Comparison of ENCODE assay signal across 10 cellular contexts in the genomic region with DNA sequence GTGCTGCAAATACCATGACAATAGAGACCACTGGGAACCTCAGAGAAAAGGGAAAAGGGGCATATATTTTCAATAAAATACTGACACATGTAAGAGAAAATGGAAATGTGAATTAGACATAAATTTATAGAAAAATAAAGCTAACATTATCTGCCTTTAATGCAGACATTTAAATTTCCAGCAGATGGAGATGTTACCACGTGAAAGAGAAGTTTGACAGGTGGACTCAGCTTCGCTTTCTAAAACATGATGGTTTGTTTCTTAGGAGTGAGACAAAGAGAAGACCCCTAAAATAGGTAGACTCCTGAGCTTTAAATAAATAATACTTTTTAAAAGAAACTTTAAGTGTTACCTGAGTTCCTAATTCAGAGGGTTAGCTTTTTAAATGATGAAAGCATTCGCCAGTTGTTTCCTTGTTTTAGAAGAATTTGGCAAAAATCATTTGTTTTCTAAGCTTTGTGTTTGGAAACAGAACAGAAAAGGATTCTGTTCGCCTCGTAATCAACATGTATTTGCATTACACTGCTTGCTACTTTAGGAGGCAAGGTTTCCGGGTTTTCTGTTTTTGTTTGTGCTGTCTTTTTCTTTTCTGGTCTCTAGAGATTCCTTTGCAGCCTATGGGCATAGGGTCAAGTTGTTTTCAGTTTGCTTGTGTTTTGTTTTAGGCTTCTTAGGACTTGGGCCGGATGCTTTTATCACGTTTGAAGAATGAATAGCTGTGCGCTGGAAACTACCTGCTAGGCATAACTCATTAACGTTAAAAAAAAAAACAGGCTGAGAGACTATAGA.
DNase-seq lines count a peak whose midpoint lies in the region; ATAC-seq and TF ChIP-seq lines count a peak whose summit lies in the region.
"Had no signal": no experiment of that assay in that cellular context is flagged by ENCODE, and none has a peak within 500 bp of the region (broad histone marks: within the 10 kb centered on the region; RNA-seq: fewer than 3 reads in every experiment).

No MANE protein-coding gene starts in this region.

- peak; percentile 36 for TF ChIP-seq CTCF in Calu3 (IDR thresholded peaks at IDR 0.05; ENCODE audit: unreplicated experiment)
- peak; percentile 23 to 82 (median 56) for TF ChIP-seq CTCF in dorsolateral prefrontal cortex (IDR thresholded peaks at IDR 0.05 in 54 of 56, conservative IDR thresholded peaks at IDR 0.05 in 2 of 56; ENCODE audit: low read depth in 1 of 56, partially characterized antibody in 56 of 56)
- peak; percentile 71 for TF ChIP-seq CTCF in neural crest cell (conservative IDR thresholded peaks at IDR 0.05)

- BruUV-seq in Calu3 (replicated peaks; lab: Mats Ljungman, UMichigan), result no TSS peak

- no peak for DNase-seq in Calu3
- DNase-seq in NCI-H1694 treated with DMSO at 0.1 percent for 48 hours (lab: John Stamatoyannopoulos, UW), result peak; percentile 22
- DNase-seq in dorsolateral prefrontal cortex, result no peak
- no peak for DNase-seq in neural crest cell (ENCODE audit: low read depth, low spot score)
- no peak for DNase-seq in NCI-H510A treated with DMSO at 0.1 percent for 48 hours (lab: John Stamatoyannopoulos, UW)
- no peak for DNase-seq in activated naive CD4-positive, alpha-beta T cell treated with anti-CD3 and anti-CD28 coated beads for 36 hours
- DNase-seq in NCI-H1417 treated with DMSO at 0.1 percent for 48 hours (lab: John Stamatoyannopoulos, UW), result no peak
- DNase-seq: NCI-H524 treated with DMSO at 0.1 percent for 48 hours had no signal

- CTCF ChIA-PET in Calu3 (lab: Charles Lee), result interaction anchor here (0.7 to 1.4 kb wide), 7 partner anchors 9 to 362 kb away, joined by 3 to 17 read pairs (median 3); no protein-coding TSS in a partner anchor
- CTCF ChIA-PET in activated naive CD4-positive, alpha-beta T cell treated with anti-CD3 and anti-CD28 coated beads for 36 hours (lab: Charles Lee), result interaction anchor here (0.7 to 2.4 kb wide), 10 partner anchors 9 to 375 kb away, joined by 3 to 19 read pairs (median 4); a partner anchor contains a TSS

- intact Hi-C loops in Calu3 (cut with micrococcal nuclease; ENCODE audit: unreplicated experiment), result loop anchor here (1.0 kb wide), 1 partner anchor 54 kb away; no protein-coding TSS in a partner anchor
- intact Hi-C loops in dorsolateral prefrontal cortex (cut with DNase I), result no loop called here
- intact Hi-C loops in activated naive CD4-positive, alpha-beta T cell treated with anti-CD3 and anti-CD28 coated beads for 36 hours (cut with micrococcal nuclease), result loop anchor here (1.0 kb wide), 1 partner anchor 57 kb away; no protein-coding TSS in a partner anchor

- H3K27me3 ChIP-seq in dorsolateral prefrontal cortex, result peaks cover 0 to 14% (median 0%) of the 10 kb centered on the region in 45 donors

- no peak overlapping the region for H3K4me3 Mint-ChIP-seq in Calu3 (ENCODE audit: low read depth, unreplicated experiment)
- no peak overlapping the region for H3K4me3 Mint-ChIP-seq in neural crest cell
- H3K4me3 Mint-ChIP-seq in activated naive CD4-positive, alpha-beta T cell treated with anti-CD3 and anti-CD28 coated beads for 36 hours, result no peak overlapping the region

- peak overlapping the region in 19 of 59 donors; percentile 0 to 40 (median 16) for H3K4me3 ChIP-seq in dorsolateral prefrontal cortex

- H3K9me3 Mint-ChIP-seq in Calu3 (ENCODE audit: low read depth, unreplicated experiment) (peaks cover 6% of the 10 kb centered on the region), neural crest cell (peaks cover 4% of the 10 kb centered on the region)
- peaks cover 6% of the 10 kb centered on the region for H3K9me3 Mint-ChIP-seq in activated naive CD4-positive, alpha-beta T cell treated with anti-CD3 and anti-CD28 coated beads for 36 hours

- H3K27me3 Mint-ChIP-seq in Calu3 (ENCODE audit: unreplicated experiment) (no peaks in the 10 kb centered on the region), neural crest cell (ENCODE audit: low read depth) (peaks cover 25% of the 10 kb centered on the region)
- H3K27me3 Mint-ChIP-seq in activated naive CD4-positive, alpha-beta T cell treated with anti-CD3 and anti-CD28 coated beads for 36 hours (ENCODE audit: low read depth), result peaks cover 11% of the 10 kb centered on the region

- H3K36me3 Mint-ChIP-seq in Calu3 (ENCODE audit: insufficient read depth, unreplicated experiment), result peaks cover 4% of the 10 kb centered on the region
- no peaks in the 10 kb centered on the region for H3K36me3 Mint-ChIP-seq in neural crest cell (ENCODE audit: low read depth)
- H3K36me3 Mint-ChIP-seq in activated naive CD4-positive, alpha-beta T cell treated with anti-CD3 and anti-CD28 coated beads for 36 hours (ENCODE audit: low read depth), result no peaks in the 10 kb centered on the region

- H3K4me1 Mint-ChIP-seq in Calu3 (ENCODE audit: low read depth, unreplicated experiment) (no peaks in the 10 kb centered on the region), neural crest cell (peaks cover 16% of the 10 kb centered on the region)
- H3K4me1 Mint-ChIP-seq in activated naive CD4-positive, alpha-beta T cell treated with anti-CD3 and anti-CD28 coated beads for 36 hours (ENCODE audit: low read depth), result peaks cover 8% of the 10 kb centered on the region

- no peak for ATAC-seq in HG03442 (IDR thresholded peaks at IDR 0.05; ENCODE audit: unreplicated experiment)
- ATAC-seq: sciatic nerve had no signal

- no peak overlapping the region for H3K27ac Mint-ChIP-seq in Calu3 (ENCODE audit: unreplicated experiment)
- no peak overlapping the region for H3K27ac Mint-ChIP-seq in neural crest cell (ENCODE audit: unreplicated experiment)
- no peak overlapping the region for H3K27ac Mint-ChIP-seq in activated naive CD4-positive, alpha-beta T cell treated with anti-CD3 and anti-CD28 coated beads for 36 hours

- H3K27ac ChIP-seq in dorsolateral prefrontal cortex, result peak overlapping the region in 4 of 59 donors; percentile 18 to 40 (median 20)

Comparison
In these comparisons a context has a peak if more than half of its experiments do, and no peak if none do; other contexts are left out.
1. intact Hi-C loops: an anchor here in Calu3 (1.0 kb wide) and activated naive CD4-positive, alpha-beta T cell treated with anti-CD3 and anti-CD28 coated beads for 36 hours (1.0 kb wide); none called in dorsolateral prefrontal cortex.